In genomic region chrX:155216179-155216939, GRCh38 we compare ENCODE assay signal across 8 cellular contexts. TPM values are rescaled to one million over a fixed set of nuclear protein-coding genes. Genes with fewer than 3 reads are reported as not detected.
A peak's percentile ranks its signal among the peaks of the same experiment; 100 is the strongest.
DNase-seq lines count a peak whose midpoint lies in the region; ATAC-seq and TF ChIP-seq lines count a peak whose summit lies in the region.

Gene VBP1 (plus strand): TSS chrX:155216460. CDS start chrX:155216483, 23 bp downstream.

- WGBS in aorta, 2 donors = 0 to 41% methylated on average over 49 to 53 of the region's 53 CpGs

- H3K4me3 ChIP-seq in astrocyte of the cerebellum (ENCODE audit: low read depth, low read length) (peak within 1 kb of the TSS; percentile 72), rectal smooth muscle tissue (ENCODE audit: low read length) (peak within 1 kb of the TSS; percentile 92), aorta (ENCODE audit: low read length in 2 of 2) (peak within 1 kb of the TSS; percentile 74 to 88)

- H3K27me3 ChIP-seq in rectal smooth muscle tissue (ENCODE audit: control insufficient read depth, insufficient read depth, low read length) (no peaks in the 10 kb centered on the region), aorta (ENCODE audit: control insufficient read depth in 1 of 2, insufficient read depth in 2 of 2, low read length in 1 of 2) (no peaks in the 10 kb centered on the region)

- intact Hi-C loops in aorta (cut with DNase I) = no loop called here

- ATAC-seq in GM18505 (IDR thresholded peaks at IDR 0.05; ENCODE audit: unreplicated experiment) (peak; percentile 93), HG02981 (IDR thresholded peaks at IDR 0.05; ENCODE audit: unreplicated experiment) (peak; percentile 98), aorta (ENCODE audit: low FRiP score) (peak; percentile 97)

- H3K36me3 ChIP-seq in rectal smooth muscle tissue (ENCODE audit: control insufficient read depth, insufficient read depth, low read length) (no peaks in the 10 kb centered on the region), aorta (ENCODE audit: control insufficient read depth in 1 of 2, insufficient read depth in 2 of 2, low read length in 1 of 2) (no peaks in the 10 kb centered on the region)

- H3K9ac ChIP-seq in rectal smooth muscle tissue (ENCODE audit: low read length) = peak within 1 kb of the TSS; percentile 75

- TF ChIP-seq CTCF in astrocyte of the cerebellum (IDR thresholded peaks at IDR 0.05; ENCODE audit: low read depth, low read length, missing control alignments) = peak; percentile 43

- H3K27ac ChIP-seq in rectal smooth muscle tissue (ENCODE audit: low read depth, low read length) (peak within 1 kb of the TSS; percentile 93), aorta (ENCODE audit: low read depth in 1 of 2, low read length in 2 of 2) (peak within 1 kb of the TSS; percentile 46 to 77)

- no peaks in the 10 kb centered on the region for H3K4me1 ChIP-seq in rectal smooth muscle tissue (ENCODE audit: control insufficient read depth, insufficient read depth, low read length)
- no peaks in the 10 kb centered on the region for H3K4me1 ChIP-seq in aorta (ENCODE audit: control insufficient read depth in 1 of 2, insufficient read depth in 2 of 2, low read length in 2 of 2)

- in situ Hi-C loops in astrocyte of the cerebellum (cut with HindIII; ENCODE audit: low sequenced_read_pairs) = no loop called here

- TF ChIP-seq POLR2A in GM18505 (IDR thresholded peaks at IDR 0.05; ENCODE audit: borderline replicate concordance, extremely low read depth, insufficient read depth, insufficient read length) = peak; percentile 73

- peak; percentile 86 for DNase-seq in NCI-H2029 (lab: John Stamatoyannopoulos, UW)
- peak; percentile 74 for DNase-seq in T-helper 9 cell
- peak; percentile 81 for DNase-seq in astrocyte of the cerebellum (ENCODE audit: low read depth)
- DNase-seq in hepatic stellate cell (ENCODE audit: low spot score) = peak; percentile 91
- DNase-seq in aorta = peak; percentile 94 to 95

- H3K9me3 ChIP-seq in aorta (ENCODE audit: control insufficient read depth, low read length) = no peaks in the 10 kb centered on the region

RNA-seq across cellular contexts. Expression of gene VBP1, which starts in this region (rescaled TPM):
- 10 to 100 TPM; 24.6 to 31.3 TPM for total RNA-seq in aorta
- 10 to 100 TPM; 32.7 to 40.3 TPM for polyA plus RNA-seq in aorta

Comparison
In these comparisons a context has a peak if more than half of its experiments do, and no peak if none do; other contexts are left out.
1. Peak in every context shown above with its lines: DNase-seq, ATAC-seq, H3K4me3 ChIP-seq and H3K27ac ChIP-seq.